In the genomic region with DNA sequence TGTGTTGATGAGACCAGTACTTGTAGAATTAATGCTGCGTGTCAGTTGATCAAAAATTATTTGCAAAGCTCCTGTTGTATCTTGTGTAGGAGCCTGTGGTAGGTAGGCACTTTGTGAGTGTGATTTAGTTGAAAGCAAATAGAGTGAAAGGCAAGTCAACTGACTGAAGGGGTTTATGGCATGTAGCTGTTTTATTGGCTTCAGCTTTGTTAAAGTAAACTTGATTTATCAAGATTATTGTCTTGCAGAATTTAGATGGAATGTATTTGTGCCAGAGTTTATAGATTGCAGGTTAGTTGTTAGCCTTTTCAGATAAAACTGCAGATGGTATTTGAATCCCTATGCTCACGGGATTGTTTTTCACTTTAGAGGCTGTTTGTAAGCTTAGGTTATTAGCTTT, we compare ENCODE assay signal across 20 cellular contexts.
A peak's percentile ranks its signal among the peaks of the same experiment; 100 is the strongest.
DNase-seq lines count a peak whose midpoint lies in the region; ATAC-seq and TF ChIP-seq lines count a peak whose summit lies in the region.
"Had no signal": no experiment of that assay in that cellular context is flagged by ENCODE, and none has a peak within 500 bp of the region (broad histone marks: within the 10 kb centered on the region; RNA-seq: fewer than 3 reads in every experiment).

No MANE protein-coding gene starts in this region.

- H2AFZ ChIP-seq in GM23338 (no peak overlapping the region), hepatocyte (no peak overlapping the region)

- H4K20me1 ChIP-seq in GM23338 (replicated peaks; ENCODE audit: insufficient read depth) = peaks cover 7% of the 10 kb centered on the region
- no peaks in the 10 kb centered on the region for H4K20me1 ChIP-seq in hepatocyte (ENCODE audit: insufficient read depth, poor library complexity, severe bottlenecking)

- H3K27ac ChIP-seq in GM23338 (ENCODE audit: low read depth) = no peak overlapping the region
- H3K27ac ChIP-seq in hepatocyte = peak overlapping the region; percentile 46
- H3K27ac ChIP-seq: C4-2B, SK-N-MC had no signal

- CTCF ChIA-PET in HEK293T (lab: Yijun Ruan, JAX) = no interaction called here

- H3K9me2 ChIP-seq in GM23338 (ENCODE audit: insufficient read depth) (no peaks in the 10 kb centered on the region; the same call in 1 of the 2 replicates), hepatocyte (replicated peaks; ENCODE audit: insufficient read depth) (no peaks in the 10 kb centered on the region)

- TF ChIP-seq CTCF in GM23338 (conservative IDR thresholded peaks at IDR 0.05; ENCODE audit: low read depth in 2 of 2) = no peak
- no peak for TF ChIP-seq CTCF in hepatocyte (IDR thresholded peaks at IDR 0.05; ENCODE audit: poor library complexity)
- no peak for TF ChIP-seq CTCF in neural crest cell (conservative IDR thresholded peaks at IDR 0.05)

- peaks cover 13% of the 10 kb centered on the region for H3K36me3 Mint-ChIP-seq in GM23338 (ENCODE audit: low read depth)
- H3K36me3 Mint-ChIP-seq in neural crest cell (ENCODE audit: low read depth) = peaks cover 7% of the 10 kb centered on the region
- H3K36me3 Mint-ChIP-seq: CD8-positive, alpha-beta T cell had no signal

- no peak overlapping the region for H3K4me3 ChIP-seq in GM23338
- no peak overlapping the region for H3K4me3 ChIP-seq in hepatocyte
- H3K4me3 ChIP-seq: SK-N-MC had no signal

- H3K4me3 Mint-ChIP-seq in GM23338 (no peak overlapping the region), neural crest cell (no peak overlapping the region)
- H3K4me3 Mint-ChIP-seq: B cell; CD8-positive, alpha-beta T cell had no signal

- no peaks in the 10 kb centered on the region for H3K9me3 ChIP-seq in hepatocyte (ENCODE audit: low read depth)

- H3F3A ChIP-seq in GM23338 (replicated peaks; ENCODE audit: low read depth) = no peaks in the 10 kb centered on the region

- WGBS in hepatocyte (ENCODE audit: low lambda C conversion rate, missing lambda C conversion rate) = 54% methylated on average over 2 of the region's 2 CpGs

- H3K36me3 ChIP-seq in GM23338 (ENCODE audit: insufficient read depth) (no peaks in the 10 kb centered on the region), hepatocyte (replicated peaks; ENCODE audit: insufficient read depth, low read depth) (no peaks in the 10 kb centered on the region)

- H3K4me1 ChIP-seq in GM23338 (ENCODE audit: insufficient read depth) (no peaks in the 10 kb centered on the region; the same call in none of the 2 replicates), hepatocyte (ENCODE audit: insufficient read depth) (peaks cover 35% of the 10 kb centered on the region)

- H3K79me2 ChIP-seq in GM23338 (replicated peaks; ENCODE audit: insufficient read depth) = peaks cover 81% of the 10 kb centered on the region
- peaks cover 23% of the 10 kb centered on the region for H3K79me2 ChIP-seq in hepatocyte

- H3K27ac Mint-ChIP-seq in GM23338 = peak overlapping the region; percentile 25; the same call in 1 of the 2 replicates
- peak overlapping the region; percentile 38 for H3K27ac Mint-ChIP-seq in neural crest cell (ENCODE audit: unreplicated experiment)
- H3K27ac Mint-ChIP-seq: B cell; CD8-positive, alpha-beta T cell had no signal

- peaks cover 8% of the 10 kb centered on the region for H3K27me3 Mint-ChIP-seq in GM23338 (ENCODE audit: insufficient read depth, low read depth, poor library complexity)
- H3K27me3 Mint-ChIP-seq in neural crest cell (ENCODE audit: low read depth) = no peaks in the 10 kb centered on the region

- H3K27me3 ChIP-seq in GM23338 (ENCODE audit: insufficient read depth) (no peaks in the 10 kb centered on the region), hepatocyte (no peaks in the 10 kb centered on the region)

- H3K4me2 ChIP-seq in GM23338 (no peak overlapping the region), hepatocyte (peak overlapping the region; percentile 40)

- POLR2A ChIA-PET in HEK293T (lab: Yijun Ruan, JAX) = interaction anchor here (0.6 kb wide), 1 partner anchor 128 kb away, joined by 3 read pairs; the partner anchor contains the start of gene FRAS1

- H3K4me1 Mint-ChIP-seq in GM23338 = peaks cover 18% of the 10 kb centered on the region
- H3K4me1 Mint-ChIP-seq in neural crest cell = peaks cover 3% of the 10 kb centered on the region
- H3K4me1 Mint-ChIP-seq: B cell had no signal

- ATAC-seq in GM23338 (no peak), HG03521 (IDR thresholded peaks at IDR 0.05; ENCODE audit: unreplicated experiment) (no peak)
- no peak for ATAC-seq in activated CD4-positive, CD25-positive, alpha-beta regulatory T cell treated with anti-CD3 and anti-CD28 coated beads, Interleukin-2, amount 50 U/mL, for 24 hours
- ATAC-seq: CD8-positive, alpha-beta T cell had no signal

- no peaks in the 10 kb centered on the region for H3K9me3 Mint-ChIP-seq in GM23338
- peaks cover 8% of the 10 kb centered on the region for H3K9me3 Mint-ChIP-seq in neural crest cell
- H3K9me3 Mint-ChIP-seq: CD8-positive, alpha-beta T cell had no signal

- no peak for DNase-seq in GM23338 (ENCODE audit: low spot score)
- no peak for DNase-seq in HEK293T (ENCODE audit: extremely low spot score)
- DNase-seq in hepatocyte (ENCODE audit: low spot score) = no peak
- no peak for DNase-seq in neural crest cell (ENCODE audit: low read depth, low spot score)
- no peak for DNase-seq in activated CD8-positive, alpha-beta memory T cell treated with anti-CD3 and anti-CD28 coated beads, Interleukin-2, amount 50 U/mL, for 48 hours
- DNase-seq: CD8-positive, alpha-beta T cell; DMS 273 treated with DMSO at 0.1 percent for 48 hours; DND-41; KBM-7; MM.1S; NCI-H2029; NCI-H446; NCI-H526 treated with DMSO at 0.1 percent for 48 hours; RPMI8226; SIG-M5 had no signal

TF ChIP-seq in GM23338, 12 proteins besides CTCF, POLR2A, EP300 and RAD21 (continues in another document):
- no peak for TF ChIP-seq CREB1 (CRISPR knock-in tag; IDR thresholded peaks at IDR 0.05; ENCODE audit: low read depth)
- TF ChIP-seq STAT1 (IDR thresholded peaks at IDR 0.05; ENCODE audit: unreplicated experiment) = no peak
- no peak for TF ChIP-seq EZH2 (IDR thresholded peaks at IDR 0.05; ENCODE audit: low read depth, unreplicated experiment)
- no peak for TF ChIP-seq ZNF114 (CRISPR knock-in tag; IDR thresholded peaks at IDR 0.05)
- no peak for TF ChIP-seq ETS1 (IDR thresholded peaks at IDR 0.05)
- TF ChIP-seq ZNF331 (CRISPR knock-in tag; IDR thresholded peaks at IDR 0.05; ENCODE audit: low read depth) = no peak
- no peak for TF ChIP-seq POLR2AphosphoS5 (IDR thresholded peaks at IDR 0.05; ENCODE audit: low read depth)
- no peak for TF ChIP-seq NANOG (IDR thresholded peaks at IDR 0.05; ENCODE audit: borderline replicate concordance)
- TF ChIP-seq EZH2phosphoT487 (IDR thresholded peaks at IDR 0.05; ENCODE audit: unreplicated experiment) = no peak

TF ChIP-seq in HEK293T, 16 proteins besides CTCF, POLR2A, EP300 and RAD21:
- TF ChIP-seq TARDBP (IDR thresholded peaks at IDR 0.05) (no peak), PKNOX1 (IDR thresholded peaks at IDR 0.05) (peak; percentile 54)
